Comparison of ENCODE assay signal across 1 cellular context in the genomic region with DNA sequence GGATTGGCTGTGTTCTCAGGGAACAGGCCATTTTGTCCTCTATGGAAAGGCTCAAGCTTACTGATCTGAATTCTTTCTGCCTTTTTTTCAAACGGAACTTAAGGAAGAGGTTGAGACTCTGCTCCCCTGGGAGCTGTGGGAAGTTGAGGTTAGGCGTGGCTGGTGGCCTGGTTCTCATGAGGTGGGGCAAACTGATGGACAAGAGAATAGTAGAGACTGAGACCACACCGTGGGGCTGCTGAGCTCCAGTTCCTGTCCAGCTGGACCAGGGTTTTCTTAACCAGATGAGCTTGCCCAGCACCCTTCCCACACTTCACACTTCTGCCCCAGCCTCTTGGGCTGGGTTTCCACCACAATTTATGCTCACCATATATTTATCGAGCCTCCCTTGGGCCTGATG.
TF ChIP-seq lines count a peak whose summit lies in the region.

No MANE protein-coding gene starts in this region.

TF ChIP-seq in HepG2, 621 proteins besides CTCF, POLR2A, EP300 and RAD21:
- TF ChIP-seq, protein P1, sequence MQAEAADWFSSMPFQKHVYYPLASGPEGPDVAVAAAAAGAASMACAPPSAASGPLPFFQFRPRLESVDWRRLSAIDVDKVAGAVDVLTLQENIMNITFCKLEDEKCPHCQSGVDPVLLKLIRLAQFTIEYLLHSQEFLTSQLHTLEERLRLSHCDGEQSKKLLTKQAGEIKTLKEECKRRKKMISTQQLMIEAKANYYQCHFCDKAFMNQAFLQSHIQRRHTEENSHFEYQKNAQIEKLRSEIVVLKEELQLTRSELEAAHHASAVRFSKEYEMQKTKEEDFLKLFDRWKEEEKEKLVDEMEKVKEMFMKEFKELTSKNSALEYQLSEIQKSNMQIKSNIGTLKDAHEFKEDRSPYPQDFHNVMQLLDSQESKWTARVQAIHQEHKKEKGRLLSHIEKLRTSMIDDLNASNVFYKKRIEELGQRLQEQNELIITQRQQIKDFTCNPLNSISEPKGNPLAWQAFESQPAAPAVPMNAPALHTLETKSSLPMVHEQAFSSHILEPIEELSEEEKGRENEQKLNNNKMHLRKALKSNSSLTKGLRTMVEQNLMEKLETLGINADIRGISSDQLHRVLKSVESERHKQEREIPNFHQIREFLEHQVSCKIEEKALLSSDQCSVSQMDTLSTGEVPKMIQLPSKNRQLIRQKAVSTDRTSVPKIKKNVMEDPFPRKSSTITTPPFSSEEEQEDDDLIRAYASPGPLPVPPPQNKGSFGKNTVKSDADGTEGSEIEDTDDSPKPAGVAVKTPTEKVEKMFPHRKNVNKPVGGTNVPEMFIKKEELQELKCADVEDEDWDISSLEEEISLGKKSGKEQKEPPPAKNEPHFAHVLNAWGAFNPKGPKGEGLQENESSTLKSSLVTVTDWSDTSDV (CRISPR knock-in tag; IDR thresholded peaks at IDR 0.05): no peak
- TF ChIP-seq SNRNP70 (IDR thresholded peaks at IDR 0.05; ENCODE audit: low read depth, low read length) (no peak), POLR2G (IDR thresholded peaks at IDR 0.05; ENCODE audit: low read depth, low read length) (peak; percentile 12; the same call in 1 of the 2 replicates), ZNF101 (CRISPR knock-in tag; IDR thresholded peaks at IDR 0.05; ENCODE audit: borderline replicate concordance, low read depth) (no peak)
